ENCODE assay signal across 7 cellular contexts in genomic region chr19:42610401-42610915, GRCh38. TPM values are rescaled to one million over a fixed set of nuclear protein-coding genes. Genes with fewer than 3 reads are reported as not detected.
"Had no signal": no experiment of that assay in that cellular context is flagged by ENCODE, and none has a peak within 500 bp of the region (broad histone marks: within the 10 kb centered on the region; RNA-seq: fewer than 3 reads in every experiment).

No MANE protein-coding gene starts in this region.

RNA-seq across cellular contexts. Expression of gene CEACAM8, which starts 15.7 kb away (rescaled TPM):
- total RNA-seq: thoracic aorta, thyroid gland, tibial nerve, upper lobe of right lung, ureter, vagina had no signal
- polyA plus RNA-seq: urinary bladder had no signal
